7 cellular contexts compared by ENCODE assay signal in the genomic region with DNA sequence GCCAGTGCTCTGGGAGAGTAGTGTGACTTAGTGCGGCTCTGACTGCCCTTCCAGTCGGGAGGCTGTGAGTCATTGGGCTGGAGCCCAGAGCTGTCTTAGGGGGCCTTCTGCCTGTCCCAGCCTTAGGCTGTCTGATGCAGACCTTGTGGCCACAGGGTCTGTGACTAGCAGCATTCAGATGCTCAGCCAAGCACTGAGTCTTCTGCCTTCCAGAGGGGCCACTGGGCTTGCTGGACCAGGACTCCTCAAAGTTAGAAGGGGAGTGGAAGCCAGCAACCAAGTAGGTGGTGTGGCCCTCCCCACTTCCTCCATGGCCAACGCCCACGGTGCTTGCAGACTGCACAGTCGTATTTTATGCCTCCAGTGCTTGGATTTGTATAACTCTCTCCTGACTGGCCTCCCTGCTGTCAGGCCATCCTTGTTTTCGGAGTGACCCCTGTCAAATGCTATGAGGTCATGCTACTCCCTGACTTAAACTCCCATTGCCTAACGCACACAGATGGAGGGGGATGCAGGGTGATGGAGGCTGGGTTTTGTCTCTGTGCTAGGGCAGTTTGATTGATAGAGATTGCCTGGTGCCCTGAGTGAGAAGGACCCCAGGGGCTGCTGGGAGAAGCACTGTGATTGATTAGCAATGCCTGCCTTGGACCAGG. TPM values are rescaled to one million over a fixed set of nuclear protein-coding genes. Genes with fewer than 3 reads are reported as not detected.
DNase-seq lines count a peak whose midpoint lies in the region; ATAC-seq, FAIRE-seq and TF ChIP-seq lines count a peak whose summit lies in the region.

No MANE protein-coding gene starts in this region.

- ATAC-seq in left colon (no peak), HG03571 (IDR thresholded peaks at IDR 0.05; ENCODE audit: unreplicated experiment) (no peak), GM21526 (IDR thresholded peaks at IDR 0.05; ENCODE audit: low FRiP score, unreplicated experiment) (no peak)

- intact Hi-C loops in left colon (cut with DNase I, micrococcal nuclease) = no loop called here

- H3K36me3 Mint-ChIP-seq in chondrocyte (ENCODE audit: low read depth) = no peaks in the 10 kb centered on the region

- no peak for TF ChIP-seq CTCF in chondrocyte (IDR thresholded peaks at IDR 0.05)

- H3K9me3 Mint-ChIP-seq in chondrocyte (ENCODE audit: low read depth) = no peaks in the 10 kb centered on the region

- no peak overlapping the region for H3K4me3 Mint-ChIP-seq in chondrocyte (ENCODE audit: unreplicated experiment)

- no peaks in the 10 kb centered on the region for H3K27me3 Mint-ChIP-seq in chondrocyte (ENCODE audit: low read depth)

- DNase-seq in HS-27A (ENCODE audit: low read depth) (peak; percentile 52), chondrocyte (ENCODE audit: low spot score) (peak; percentile 89), left colon (peak; percentile 20 to 41), urothelium cell line (ENCODE audit: low spot score) (peak; percentile 88), hippocampal formation (lab: John Stamatoyannopoulos, UW) (no peak)

- peaks cover 60% of the 10 kb centered on the region for H3K4me1 Mint-ChIP-seq in chondrocyte (ENCODE audit: low read depth)

- peak; percentile 87 for FAIRE-seq in urothelium cell line (lab: Jason Lieb, UNC)

- H3K27ac Mint-ChIP-seq in chondrocyte (ENCODE audit: unreplicated experiment) = peak overlapping the region; percentile 93

RNA-seq across cellular contexts. Expression of a gene that starts 36.0 kb away (rescaled TPM):
- total RNA-seq in chondrocyte (31.1 to 37.0 TPM (median 36.0 TPM) in 3 replicates), left colon (1 to 10 TPM; 1.4 to 4.0 TPM)

Comparison
In these comparisons a context has a peak if more than half of its experiments do, and no peak if none do; other contexts are left out.
1. DNase-seq: peak in HS-27A (single experiment), chondrocyte (single experiment), left colon (2 of 2) and urothelium cell line (single experiment); none in hippocampal formation (0 of 2).